8 cellular contexts compared by ENCODE assay signal in genomic region chr5:131423056-131423455, GRCh38.
DNase-seq lines count a peak whose midpoint lies in the region; FAIRE-seq and TF ChIP-seq lines count a peak whose summit lies in the region.

No MANE protein-coding gene starts in this region.

- peak; percentile 42 for FAIRE-seq in G401.6 (lab: Jason Lieb, UNC)
- no peak for FAIRE-seq in GM19239 (lab: Jason Lieb, UNC)

- POLR2A ChIA-PET in AG04450 (lab: Yijun Ruan, JAX) = no interaction called here

- H3K4me3 ChIP-seq in AG04450 (ENCODE audit: low read depth, low read length) (no peak overlapping the region), Peyer's patch (no peak overlapping the region), fibroblast of villous mesenchyme (ENCODE audit: low read depth, low read length) (no peak overlapping the region)

- H3K36me3 ChIP-seq in Peyer's patch = peaks cover 0 to 12% (median 0%) of the 10 kb centered on the region in 3 donors

- H3K9me3 ChIP-seq in AG04450 (ENCODE audit: control insufficient read depth, insufficient read depth, low read length) (no peaks in the 10 kb centered on the region), Peyer's patch (no peaks in the 10 kb centered on the region)

- DNase-seq in AG04450 (ENCODE audit: low read depth, low spot score) (peak; percentile 1), Peyer's patch (no peak), fibroblast of villous mesenchyme (ENCODE audit: low read depth) (peak; percentile 44), GM19239 (ENCODE audit: insufficient read length, low spot score) (no peak), anterior cingulate cortex (lab: John Stamatoyannopoulos, UW) (no peak)
- DNase-seq in activated CD4-positive, CD25-positive, alpha-beta regulatory T cell (lab: John Stamatoyannopoulos, UW) = no peak
- DNase-seq in stimulated activated CD4-positive, alpha-beta T cell treated with anti-CD3 and anti-CD28 coated beads, Interleukin-12 subunit alpha, Interleukin-12 subunit beta, amount 100 ng/mL, for 4 hours = no peak

- TF ChIP-seq POLR2A in Peyer's patch (IDR thresholded peaks at IDR 0.05) = no peak

- CTCF ChIA-PET in AG04450 (lab: Charles Lee) = interaction anchor here (0.5 to 2.9 kb wide), 28 partner anchors 8 to 1538 kb away, joined by 3 to 38 read pairs (median 4); no protein-coding TSS in a partner anchor

- no peaks in the 10 kb centered on the region for H3K4me1 ChIP-seq in Peyer's patch

- TF ChIP-seq CTCF in AG04450 (IDR thresholded peaks at IDR 0.05; ENCODE audit: low read depth, low read length) (peak; percentile 65), Peyer's patch (IDR thresholded peaks at IDR 0.05) (peak in 4 of 6 experiments; percentile 25 to 32 (median 28)), fibroblast of villous mesenchyme (IDR thresholded peaks at IDR 0.05; ENCODE audit: insufficient read depth, low read depth, low read length) (peak; percentile 61)

- H3K27me3 ChIP-seq in AG04450 (ENCODE audit: control insufficient read depth, insufficient read depth, low read length) (no peaks in the 10 kb centered on the region), Peyer's patch (no peaks in the 10 kb centered on the region)

- H3K27ac ChIP-seq in AG04450 (ENCODE audit: low read depth, low read length) = no peak overlapping the region
- H3K27ac ChIP-seq in Peyer's patch = no peak overlapping the region

Comparison
In these comparisons a context has a peak if more than half of its experiments do, and no peak if none do; other contexts are left out.
1. DNase-seq: peak in AG04450 (single experiment) and fibroblast of villous mesenchyme (single experiment); none in Peyer's patch (0 of 3), activated CD4-positive, CD25-positive, alpha-beta regulatory T cell (0 of 4), GM19239 (single experiment), anterior cingulate cortex (0 of 58) and stimulated activated CD4-positive, alpha-beta T cell treated with anti-CD3 and anti-CD28 coated beads, Interleukin-12 subunit alpha, Interleukin-12 subunit beta, amount 100 ng/mL, for 4 hours (single experiment).
2. Peak in every context shown above with its lines, with median percentiles within 50 percentile points of each other: CTCF ChIP-seq.